10 cellular contexts compared by ENCODE assay signal in genomic region chr2:216056739-216057138, GRCh38. TPM values are rescaled to one million over a fixed set of nuclear protein-coding genes. Genes with fewer than 3 reads are reported as not detected.
DNase-seq lines count a peak whose midpoint lies in the region; ATAC-seq and TF ChIP-seq lines count a peak whose summit lies in the region.
"Had no signal": no experiment of that assay in that cellular context is flagged by ENCODE, and none has a peak within 500 bp of the region (broad histone marks: within the 10 kb centered on the region; RNA-seq: fewer than 3 reads in every experiment).

No MANE protein-coding gene starts in this region.

- TF ChIP-seq EP300 in ovary (IDR thresholded peaks at IDR 0.05) = no peak

- intact Hi-C loops in dorsolateral prefrontal cortex (cut with DNase I) (no loop called here), ovary (cut with DNase I) (no loop called here)

- H3K27me3 ChIP-seq in dorsolateral prefrontal cortex (no peaks in the 10 kb centered on the region), ovary (no peaks in the 10 kb centered on the region)

- H3K27ac ChIP-seq in dorsolateral prefrontal cortex (no peak overlapping the region), ovary (no peak overlapping the region)
- H3K27ac ChIP-seq: PC-9 had no signal

- no peak for TF ChIP-seq POLR2A in ovary (IDR thresholded peaks at IDR 0.05)

- no peaks in the 10 kb centered on the region for H3K36me3 ChIP-seq in ovary

- no peak overlapping the region; the same call in 1 of the 2 replicates for H3K4me3 ChIP-seq in GM12864 (ENCODE audit: low read depth, low read length)
- no peak overlapping the region for H3K4me3 ChIP-seq in dorsolateral prefrontal cortex
- no peak overlapping the region for H3K4me3 ChIP-seq in ovary
- H3K4me3 ChIP-seq: PC-9 had no signal

- peak; percentile 39 for ATAC-seq in HG03354 (IDR thresholded peaks at IDR 0.05; ENCODE audit: poor library complexity, severe bottlenecking, unreplicated experiment)

- TF ChIP-seq CTCF in GM12864 (IDR thresholded peaks at IDR 0.05; ENCODE audit: low read depth, low read length, missing control alignments) (no peak), GM20000 (IDR thresholded peaks at IDR 0.05; ENCODE audit: extremely low read depth, missing control alignments) (no peak), dorsolateral prefrontal cortex (IDR thresholded peaks at IDR 0.05 in 54 of 56, conservative IDR thresholded peaks at IDR 0.05 in 2 of 56; ENCODE audit: low read depth in 1 of 56, partially characterized antibody in 56 of 56) (no peak), ovary (IDR thresholded peaks at IDR 0.05) (no peak)

- H3K9me3 ChIP-seq in ovary = no peaks in the 10 kb centered on the region

- no peaks in the 10 kb centered on the region for H3K4me1 ChIP-seq in ovary (ENCODE audit: insufficient read depth)

- 12 to 32% (median 20%) methylated on average over 3 of the region's 3 CpGs for WGBS in ovary, 3 donors

- DNase-seq in GM12864 (ENCODE audit: low read depth) (peak; percentile 42), GM20000 (ENCODE audit: low spot score) (peak; percentile 38), kidney glomerular epithelial cell (lab: John Stamatoyannopoulos, UW) (peak; percentile 56), foreskin melanocyte (no peak), dorsolateral prefrontal cortex (no peak), ovary (no peak)
- no peak for DNase-seq in stimulated activated CD4-positive, alpha-beta T cell treated with anti-CD3 and anti-CD28 coated beads, Interleukin-12 subunit alpha, Interleukin-12 subunit beta, amount 100 ng/mL, for 4 hours
- DNase-seq: activated T-cell treated with anti-CD3 and anti-CD28 coated beads, Interleukin-2, amount 50 U/mL, for 48 hours; PC-9 had no signal

RNA-seq across cellular contexts. Expression of gene PECR, which starts 24.9 kb away (rescaled TPM):
- 10 to 100 TPM in 119 of 120 experiments, 1 to 10 TPM in 1; 8.9 to 25.8 (median 16.2) TPM for total RNA-seq in dorsolateral prefrontal cortex
- total RNA-seq in ovary = 10 to 100 TPM in 4 of 7 donors, 1 to 10 TPM in 3; 7.0 to 15.0 (median 11.5) TPM
- polyA plus RNA-seq in ovary = 10 to 100 TPM in 1 of 2 donors, 1 to 10 TPM in 1; 8.6 to 11.9 TPM

RNA-seq across cellular contexts. Expression of gene TMEM169, which starts 25.0 kb away (rescaled TPM):
- total RNA-seq in dorsolateral prefrontal cortex (10 to 100 TPM in 57 of 120 experiments, 1 to 10 TPM in 63; 3.1 to 15.6 (median 9.6) TPM), ovary (under 1 TPM; 0.25 to 0.79 (median 0.37) TPM)
- under 1 TPM; 0.24 to 0.65 TPM for polyA plus RNA-seq in ovary

RNA-seq across cellular contexts. Expression of gene MREG, which starts 43.4 kb away (rescaled TPM):
- total RNA-seq in dorsolateral prefrontal cortex (10 to 100 TPM in 111 of 120 experiments, 1 to 10 TPM in 9; 6.1 to 26.4 (median 14.7) TPM), ovary (1 to 10 TPM; 1.5 to 5.4 (median 2.2) TPM)
- 1 to 10 TPM in 1 of 2 donors, under 1 TPM in 1; 0.85 to 1.8 TPM for polyA plus RNA-seq in ovary

RNA-seq across cellular contexts. Expression of gene XRCC5, which starts 52.4 kb away (rescaled TPM):
- total RNA-seq in dorsolateral prefrontal cortex (100 to 1,000 TPM; 119 to 262 (median 192) TPM), ovary (100 to 1,000 TPM; 109 to 223 (median 206) TPM)
- polyA plus RNA-seq in ovary = 100 to 1,000 TPM; 110 to 216 TPM

Comparison
In these comparisons a context has a peak if more than half of its experiments do, and no peak if none do; other contexts are left out.
1. DNase-seq: peak in GM12864 (single experiment), GM20000 (single experiment) and kidney glomerular epithelial cell (single experiment); none in foreskin melanocyte (single experiment), dorsolateral prefrontal cortex (0 of 10), stimulated activated CD4-positive, alpha-beta T cell treated with anti-CD3 and anti-CD28 coated beads, Interleukin-12 subunit alpha, Interleukin-12 subunit beta, amount 100 ng/mL, for 4 hours (single experiment) and ovary (0 of 5).